Comparison of ENCODE assay signal across 12 cellular contexts in genomic region chr18:61935362-61935761, GRCh38.
"Had no signal": no experiment of that assay in that cellular context is flagged by ENCODE, and none has a peak within 500 bp of the region (broad histone marks: within the 10 kb centered on the region; RNA-seq: fewer than 3 reads in every experiment).

No MANE protein-coding gene starts in this region.

- H3K27ac ChIP-seq: spleen, thoracic aorta, WERI-Rb-1 had no signal

- H3K4me3 ChIP-seq: spleen, thoracic aorta had no signal

- H3K36me3 ChIP-seq: spleen, thoracic aorta, WERI-Rb-1 had no signal

- DNase-seq: activated CD4-positive, alpha-beta T cell treated with anti-CD3 and anti-CD28 coated beads for 1 hour; cerebellar nuclear complex; cortex of kidney; erythroblast; midbrain; retina; spleen; stimulated activated CD4-positive, alpha-beta T cell treated with anti-CD3 and anti-CD28 coated beads, Interleukin-4, amount 100 ng/mL, for 4 hours; stimulated activated naive B cell treated with anti-CD40 and anti-IgM and Interleukin-4, amounts not matched to agents 10 μg/mL and 1 μg/mL and 100 μg/mL, for 72 hours; T-helper 9 cell had no signal

- H3K9me3 ChIP-seq: spleen, thoracic aorta had no signal

- H3K4me1 ChIP-seq: spleen had no signal
